In the genomic region with DNA sequence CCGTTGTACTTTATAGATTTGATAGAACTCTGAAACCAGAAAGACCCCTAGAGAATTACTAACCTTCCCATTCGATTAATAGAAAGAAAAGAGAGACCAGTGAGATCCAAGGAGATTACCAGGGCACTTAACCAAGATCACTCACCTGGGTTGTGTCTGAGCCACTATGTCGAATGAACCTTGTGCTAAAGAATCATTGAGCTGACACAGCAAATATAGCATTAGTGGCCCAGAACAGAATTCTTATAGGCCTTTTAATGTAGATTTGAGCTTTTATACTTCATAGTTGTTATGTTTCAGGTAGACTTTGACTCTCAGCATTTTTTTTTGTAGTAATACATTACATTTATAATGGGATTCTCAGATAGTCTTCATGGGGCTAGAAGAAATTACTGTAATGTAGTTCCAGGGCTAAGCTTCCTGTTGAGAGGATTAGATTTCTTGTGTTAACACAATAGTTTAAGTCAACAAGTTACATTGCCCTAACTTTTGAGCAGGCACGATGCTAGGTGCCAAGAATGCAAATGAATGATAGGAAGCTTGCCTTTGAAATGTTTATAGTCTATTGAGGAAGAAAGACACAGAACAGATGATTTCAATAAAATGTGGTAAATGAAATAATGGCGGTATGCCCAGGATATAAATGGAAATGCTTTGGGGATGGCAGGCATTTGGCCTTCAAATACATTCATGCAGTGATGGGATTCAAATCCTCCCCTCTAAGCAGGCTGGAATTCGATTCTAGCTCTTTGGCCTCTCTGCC, we compare ENCODE assay signal across 1 cellular context.
TF ChIP-seq lines count a peak whose summit lies in the region.

No MANE protein-coding gene starts in this region.

TF ChIP-seq in H1, 55 proteins besides CTCF, POLR2A, EP300 and RAD21:
- TF ChIP-seq CREB1 (IDR thresholded peaks at IDR 0.05) (no peak), BCL11A (IDR thresholded peaks at IDR 0.05; ENCODE audit: low read depth in 2 of 2, low read length in 2 of 2) (no peak), JUN (IDR thresholded peaks at IDR 0.05; ENCODE audit: low read depth, low read length) (no peak), MAFK (IDR thresholded peaks at IDR 0.05; ENCODE audit: low read depth, low read length) (peak; percentile 69)
- TF ChIP-seq, protein P1, sequence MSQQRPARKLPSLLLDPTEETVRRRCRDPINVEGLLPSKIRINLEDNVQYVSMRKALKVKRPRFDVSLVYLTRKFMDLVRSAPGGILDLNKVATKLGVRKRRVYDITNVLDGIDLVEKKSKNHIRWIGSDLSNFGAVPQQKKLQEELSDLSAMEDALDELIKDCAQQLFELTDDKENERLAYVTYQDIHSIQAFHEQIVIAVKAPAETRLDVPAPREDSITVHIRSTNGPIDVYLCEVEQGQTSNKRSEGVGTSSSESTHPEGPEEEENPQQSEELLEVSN (IDR thresholded peaks at IDR 0.05) = no peak
TF ChIP-seq in H1: peak in this region for 1.
